Comparison of ENCODE assay signal across 9 cellular contexts in genomic region chr6:137341721-137342195, GRCh38.
DNase-seq lines count a peak whose midpoint lies in the region; ATAC-seq, FAIRE-seq and TF ChIP-seq lines count a peak whose summit lies in the region.
"Had no signal": no experiment of that assay in that cellular context is flagged by ENCODE, and none has a peak within 500 bp of the region (broad histone marks: within the 10 kb centered on the region; RNA-seq: fewer than 3 reads in every experiment).

No MANE protein-coding gene starts in this region.

- H3K4me3 ChIP-seq in HCT116 (replicated peaks in 1 of 2; ENCODE audit: low read depth in 1 of 2, low read length in 2 of 2) (no peak overlapping the region), left lung (no peak overlapping the region)

- no peak overlapping the region for H3K27ac ChIP-seq in HCT116 (ENCODE audit: low read depth, low read length)
- H3K27ac ChIP-seq in RWPE1: no peak overlapping the region
- H3K27ac ChIP-seq in angular gyrus (ENCODE audit: low read depth, low read length): peak overlapping the region; percentile 78
- H3K27ac ChIP-seq in left lung: no peak overlapping the region
- H3K27ac ChIP-seq: neutrophil had no signal

- H3K4me2 ChIP-seq in HCT116 (ENCODE audit: low read length): no peak overlapping the region

- no peak for FAIRE-seq in GM12891 (lab: Jason Lieb, UNC)

- H3K79me2 ChIP-seq in HCT116 (ENCODE audit: insufficient read depth, low read length): no peaks in the 10 kb centered on the region

- no peaks in the 10 kb centered on the region for H4K20me1 ChIP-seq in HCT116 (ENCODE audit: insufficient read depth)

- CTCF ChIA-PET in HCT116 (lab: Charles Lee): interaction anchor here (1.1 kb wide), 1 partner anchor 300 kb away, joined by 3 read pairs; no protein-coding TSS in a partner anchor
- CTCF ChIA-PET in RWPE1 (lab: Yijun Ruan, JAX): interaction anchor here (0.6 to 0.7 kb wide), 4 partner anchors 72 to 323 kb away, joined by 3 to 7 read pairs (median 3); no protein-coding TSS in a partner anchor

- DNase-seq in Ammon's horn (ENCODE audit: low spot score): peak; percentile 87
- DNase-seq in HCT116 (ENCODE audit: low read depth, low spot score): no peak
- DNase-seq in RWPE1 (ENCODE audit: low spot score): peak; percentile 26
- peak in 1 of 2 donors; percentile 69 for DNase-seq in left lung
- peak; percentile 9 to 58 (median 34) for DNase-seq in stimulated activated naive CD4-positive, alpha-beta T cell (lab: John Stamatoyannopoulos, UW)
- no peak for DNase-seq in GM12891 (ENCODE audit: insufficient read length, low spot score)

- POLR2A ChIA-PET in HCT116 (lab: Charles Lee): no interaction called here
- POLR2A ChIA-PET in RWPE1 (lab: Yijun Ruan, JAX; ENCODE audit: low non-redundant PET): no interaction called here

- no peaks in the 10 kb centered on the region for H3K36me3 ChIP-seq in HCT116 (ENCODE audit: control insufficient read depth in 1 of 2, insufficient read depth in 2 of 2, low read length in 2 of 2)
- no peaks in the 10 kb centered on the region for H3K36me3 ChIP-seq in left lung
- H3K36me3 ChIP-seq: neutrophil had no signal

- H3K4me1 ChIP-seq in HCT116 (ENCODE audit: control insufficient read depth in 1 of 2, insufficient read depth in 2 of 2, low read length in 2 of 2): no peaks in the 10 kb centered on the region
- H3K4me1 ChIP-seq in left lung: peaks cover 0 to 7% of the 10 kb centered on the region in 2 donors

- no peaks in the 10 kb centered on the region for H3K27me3 ChIP-seq in HCT116 (ENCODE audit: insufficient read depth, low read length)
- no peaks in the 10 kb centered on the region for H3K27me3 ChIP-seq in left lung

- no peak for TF ChIP-seq POLR2A in HCT116 (IDR thresholded peaks at IDR 0.05; ENCODE audit: borderline replicate concordance, extremely low read depth, insufficient read depth, insufficient read length)
- TF ChIP-seq POLR2A in GM12891 (IDR thresholded peaks at IDR 0.05; ENCODE audit: low read depth, low read length): no peak

- intact Hi-C loops in HCT116 (cut with micrococcal nuclease) (loop anchor here (1.0 kb wide), 1 partner anchor 300 kb away; no protein-coding TSS in a partner anchor), left lung (cut with DNase I) (no loop called here)

- peak; percentile 59 for TF ChIP-seq RAD21 in HCT116 (IDR thresholded peaks at IDR 0.05; ENCODE audit: low read depth)

- H3K9me3 ChIP-seq in HCT116 (ENCODE audit: control insufficient read depth in 1 of 2, insufficient read depth in 1 of 2, low read depth in 1 of 2, low read length in 2 of 2) (no peaks in the 10 kb centered on the region), left lung (no peaks in the 10 kb centered on the region)
- H3K9me3 ChIP-seq: neutrophil had no signal

- no TSS peak for BruUV-seq in HCT116 (replicated peaks; lab: Mats Ljungman, UMichigan)

- no peak overlapping the region for H3K9ac ChIP-seq in HCT116 (ENCODE audit: low read length)

- RAD21 ChIA-PET in HCT116 (lab: Charles Lee; ENCODE audit: low non-redundant PET in 1 of 2, low total read pairs in 2 of 2, uncharacterized antibody in 2 of 2, unreplicated experiment in 2 of 2): no interaction called here

- no peaks in the 10 kb centered on the region for H3K9me2 ChIP-seq in HCT116 (ENCODE audit: insufficient read depth)

- no peak overlapping the region for H2AFZ ChIP-seq in HCT116 (ENCODE audit: low read depth, low read length, poor library complexity, severe bottlenecking)

- ATAC-seq in HCT116: no peak
- ATAC-seq in left lung: peak; percentile 64
- no peak for ATAC-seq in GM21529 (IDR thresholded peaks at IDR 0.05; ENCODE audit: unreplicated experiment)

- TF ChIP-seq CTCF in HCT116 (IDR thresholded peaks at IDR 0.05 in 2 of 3, conservative IDR thresholded peaks at IDR 0.05 in 1 of 3; ENCODE audit: borderline replicate concordance in 1 of 3, insufficient read depth in 1 of 3, low read depth in 2 of 3, low read length in 2 of 3) (peak; percentile 25 to 39 (median 37); a peak in 4 of 6 replicates), RWPE1 (conservative IDR thresholded peaks at IDR 0.05; ENCODE audit: low read depth) (no peak), left lung (IDR thresholded peaks at IDR 0.05) (no peak)

TF ChIP-seq in HCT116, 20 proteins besides CTCF, POLR2A, EP300 and RAD21 (continues in another document):
- TF ChIP-seq SP1 (IDR thresholded peaks at IDR 0.05; ENCODE audit: low read depth) (no peak), ZNF274 (IDR thresholded peaks at IDR 0.05; ENCODE audit: low read depth, low read length) (no peak), ELF1 (IDR thresholded peaks at IDR 0.05; ENCODE audit: borderline replicate concordance, low read depth) (no peak), EZH2phosphoT487 (IDR thresholded peaks at IDR 0.05; ENCODE audit: borderline replicate concordance) (no peak), MAX (IDR thresholded peaks at IDR 0.05) (no peak), EZH2 (IDR thresholded peaks at IDR 0.05) (no peak), ZBTB33 (IDR thresholded peaks at IDR 0.05; ENCODE audit: extremely low read depth, insufficient replicate concordance, low read length) (no peak), EGR1 (IDR thresholded peaks at IDR 0.05; ENCODE audit: low read depth) (no peak), CBX3 (IDR thresholded peaks at IDR 0.05; ENCODE audit: low read depth) (no peak), ZFX (IDR thresholded peaks at IDR 0.05) (no peak)

TF ChIP-seq in GM12891, 5 proteins besides CTCF, POLR2A, EP300 and RAD21:
- TF ChIP-seq PAX5 (IDR thresholded peaks at IDR 0.05; ENCODE audit: insufficient read depth, low read length, severe bottlenecking) (no peak), POU2F2 (IDR thresholded peaks at IDR 0.05; ENCODE audit: low read depth, low read length) (no peak), TAF1 (IDR thresholded peaks at IDR 0.05; ENCODE audit: low read depth, low read length) (no peak), SPI1 (IDR thresholded peaks at IDR 0.05; ENCODE audit: low read depth, low read length) (no peak), POLR2AphosphoS5 (IDR thresholded peaks at IDR 0.05; ENCODE audit: low read depth, low read length) (no peak)

Comparison
In these comparisons a context has a peak if more than half of its experiments do, and no peak if none do; other contexts are left out.
1. DNase-seq: peak in Ammon's horn (single experiment), RWPE1 (single experiment) and stimulated activated naive CD4-positive, alpha-beta T cell (6 of 6); none in HCT116 (single experiment) and GM12891 (single experiment).
2. CTCF ChIP-seq: peak in HCT116 (3 of 3); none in RWPE1 (single experiment) and left lung (0 of 2).